8 cellular contexts compared by ENCODE assay signal in the genomic region with DNA sequence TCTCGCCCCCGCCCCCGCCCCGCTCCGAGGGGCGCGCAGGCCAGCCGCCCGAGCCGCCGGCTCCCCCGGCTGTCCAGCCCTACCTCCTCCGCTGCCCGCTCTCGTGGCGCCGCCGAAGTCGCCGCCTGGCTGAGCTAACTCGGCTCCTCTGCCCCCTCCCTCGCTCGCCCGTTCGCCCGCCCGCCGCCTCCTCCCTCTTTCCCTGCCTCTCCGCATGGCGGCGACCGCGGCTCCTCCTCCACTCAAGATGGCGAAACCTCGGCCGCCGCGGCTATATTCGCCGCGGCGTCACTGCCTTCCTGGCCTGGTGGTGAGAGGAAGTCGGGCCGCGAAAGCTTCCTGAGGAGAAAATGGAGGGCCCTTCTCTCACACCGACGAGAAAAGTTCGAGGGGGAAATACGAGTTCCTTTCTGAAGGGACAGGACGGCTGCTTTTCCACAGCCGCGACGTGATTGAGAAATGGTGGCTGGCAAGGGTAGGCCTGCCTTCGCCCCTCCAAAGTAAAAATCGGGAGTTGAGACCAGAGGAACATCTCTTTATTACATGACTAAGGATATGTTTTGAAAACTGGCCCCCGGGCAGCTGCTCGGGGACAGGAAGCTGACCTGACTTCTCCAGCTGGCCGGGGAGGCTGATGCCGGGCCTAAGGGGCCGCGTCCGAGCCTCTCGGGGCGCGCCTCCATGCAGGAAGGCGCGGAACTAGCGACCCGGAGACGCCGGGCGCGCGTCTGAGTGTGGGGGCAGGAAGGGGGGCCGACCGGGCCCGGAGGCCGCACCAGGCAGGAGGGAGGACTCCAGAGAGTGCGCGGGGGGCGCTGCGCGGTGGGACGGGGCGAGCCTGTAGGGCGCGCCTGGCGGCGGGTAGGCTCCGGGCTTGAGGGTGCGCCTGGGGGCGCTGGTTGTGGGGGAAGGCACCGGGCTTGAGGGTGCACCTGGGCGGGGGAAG. TPM values are rescaled to one million over a fixed set of nuclear protein-coding genes. Genes with fewer than 3 reads are reported as not detected.
DNase-seq lines count a peak whose midpoint lies in the region; ATAC-seq and TF ChIP-seq lines count a peak whose summit lies in the region.

Gene DDX6 (minus strand): TSS at position 150 of the 946 bp plus-strand sequence. CDS start 4,913 bp downstream, outside the sequence.

- POLR2A ChIA-PET in CD4-positive, alpha-beta T cell (lab: Charles Lee) = interaction anchor here (0.6 to 7.9 kb wide), 52 partner anchors 9 to 355 kb away, joined by 3 to 245 read pairs (median 6); partner anchors contain the start of genes BCL9L, C2CD2L, HINFP and HYOU1
- POLR2A ChIA-PET in PC-9 (lab: Charles Lee; ENCODE audit: unreplicated experiment) = interaction anchor here (0.5 to 1.3 kb wide), 5 partner anchors 29 to 208 kb away, joined by 3 to 22 read pairs (median 4); no protein-coding TSS in a partner anchor

- CTCF ChIA-PET in CD4-positive, alpha-beta T cell (lab: Charles Lee) = interaction anchor here (0.7 to 3.3 kb wide), 24 partner anchors 11 to 165 kb away, joined by 3 to 14 read pairs (median 5); partner anchors contain the start of genes BCL9L, CXCR5 and UPK2
- CTCF ChIA-PET in PC-9 (lab: Charles Lee) = interaction anchor here (0.5 to 1.0 kb wide), 4 partner anchors 31 to 415 kb away, joined by 3 to 7 read pairs (median 6); partner anchors contain the start of gene CBL

- peak within 1 kb of the TSS; percentile 97 for H3K4me2 ChIP-seq in PC-9

- no peaks in the 10 kb centered on the region for H3K27me3 Mint-ChIP-seq in CD4-positive, alpha-beta T cell
- no peaks in the 10 kb centered on the region for H3K27me3 Mint-ChIP-seq in IgD-negative memory B cell
- H3K27me3 Mint-ChIP-seq in activated T-cell treated with anti-CD3 and anti-CD28 coated beads, Interleukin-2, amount 50 U/mL, for 24 hours = no peaks in the 10 kb centered on the region

- H3K4me3 ChIP-seq in PC-9 (peak within 1 kb of the TSS; percentile 98), mucosa of stomach (ENCODE audit: low read length) (peak within 1 kb of the TSS; percentile 95)

- H3K9me3 ChIP-seq in CD4-positive, alpha-beta T cell (ENCODE audit: control insufficient read depth, low read length) = no peaks in the 10 kb centered on the region
- no peaks in the 10 kb centered on the region for H3K9me3 ChIP-seq in PC-9 (ENCODE audit: insufficient read depth, low read depth)
- H3K9me3 ChIP-seq in mucosa of stomach (ENCODE audit: control insufficient read depth, low read length) = no peaks in the 10 kb centered on the region

- peak within 1 kb of the TSS; percentile 95 for H3K27ac Mint-ChIP-seq in CD4-positive, alpha-beta T cell
- H3K27ac Mint-ChIP-seq in IgD-negative memory B cell = peak within 1 kb of the TSS; percentile 96 to 100 (median 99)
- H3K27ac Mint-ChIP-seq in activated T-cell treated with anti-CD3 and anti-CD28 coated beads, Interleukin-2, amount 50 U/mL, for 24 hours = peak within 1 kb of the TSS; percentile 98

- intact Hi-C loops in CD4-positive, alpha-beta T cell (cut with DNase I, micrococcal nuclease) = loop anchor here (2.0 to 5.0 kb wide), 5 partner anchors 86 to 136 kb away; no protein-coding TSS in a partner anchor
- intact Hi-C loops in PC-9 (cut with micrococcal nuclease; ENCODE audit: unreplicated experiment) = loop anchor here (2.0 kb wide), 2 partner anchors 116 to 138 kb away; no protein-coding TSS in a partner anchor

- peak; percentile 87 to 92 (median 90) for DNase-seq in CD4-positive, alpha-beta T cell
- DNase-seq in PC-9 = peak; percentile 73 to 85
- peak; percentile 93 for DNase-seq in activated T-cell treated with anti-CD3 and anti-CD28 coated beads, Interleukin-2, amount 50 U/mL, for 24 hours
- peak; percentile 89 to 95 for DNase-seq in erythroblast (lab: John Stamatoyannopoulos, UW)
- DNase-seq in stimulated activated CD8-positive, alpha-beta memory T cell treated with anti-CD3 and anti-CD28 coated beads, Interleukin-4, amount 100 ng/mL, for 4 hours (ENCODE audit: low read depth in 2 of 2, low spot score in 1 of 2) = peak; percentile 70 to 76

- TF ChIP-seq CTCF in CD4-positive, alpha-beta T cell (IDR thresholded peaks at IDR 0.05) = no peak
- TF ChIP-seq CTCF in PC-9 (conservative IDR thresholded peaks at IDR 0.05) = peak; percentile 53

- peaks cover 23% of the 10 kb centered on the region; the same call in 1 of the 2 replicates for H3F3A ChIP-seq in PC-9 (ENCODE audit: insufficient read depth, low read depth)

- peaks cover 44% of the 10 kb centered on the region for H3K79me2 ChIP-seq in PC-9 (ENCODE audit: low read depth)

- H3K36me3 ChIP-seq in PC-9 (ENCODE audit: low read depth) (peaks cover under 1% of the 10 kb centered on the region; the same call in 1 of the 2 replicates), mucosa of stomach (ENCODE audit: control insufficient read depth, insufficient read depth, low read length) (no peaks in the 10 kb centered on the region)

- peaks cover 58% of the 10 kb centered on the region for H3K36me3 Mint-ChIP-seq in CD4-positive, alpha-beta T cell (ENCODE audit: low read depth)
- H3K36me3 Mint-ChIP-seq in IgD-negative memory B cell = peaks cover 10% of the 10 kb centered on the region
- peaks cover 51% of the 10 kb centered on the region for H3K36me3 Mint-ChIP-seq in activated T-cell treated with anti-CD3 and anti-CD28 coated beads, Interleukin-2, amount 50 U/mL, for 24 hours (ENCODE audit: low read depth)

- no peaks in the 10 kb centered on the region for H3K27me3 ChIP-seq in CD4-positive, alpha-beta T cell (ENCODE audit: control insufficient read depth, insufficient read depth, low read length)
- H3K27me3 ChIP-seq in PC-9 (ENCODE audit: insufficient read depth, low read depth) (no peaks in the 10 kb centered on the region), mucosa of stomach (ENCODE audit: control insufficient read depth, insufficient read depth, low read length) (no peaks in the 10 kb centered on the region)

- peaks cover 20% of the 10 kb centered on the region for H3K4me1 ChIP-seq in PC-9 (replicated peaks; ENCODE audit: insufficient read depth)
- H3K4me1 ChIP-seq in mucosa of stomach (ENCODE audit: control insufficient read depth, insufficient read depth, low read length) = peaks cover 14% of the 10 kb centered on the region

- ATAC-seq in CD4-positive, alpha-beta T cell (ENCODE audit: poor library complexity) = peak; percentile 61
- peak; percentile 51 for ATAC-seq in GM21360 (IDR thresholded peaks at IDR 0.05; ENCODE audit: unreplicated experiment)

- no peaks in the 10 kb centered on the region for H3K9me2 ChIP-seq in PC-9 (ENCODE audit: insufficient read depth)

- no peaks in the 10 kb centered on the region for H3K9me3 Mint-ChIP-seq in CD4-positive, alpha-beta T cell
- no peaks in the 10 kb centered on the region for H3K9me3 Mint-ChIP-seq in IgD-negative memory B cell
- no peaks in the 10 kb centered on the region for H3K9me3 Mint-ChIP-seq in activated T-cell treated with anti-CD3 and anti-CD28 coated beads, Interleukin-2, amount 50 U/mL, for 24 hours

- H4K20me1 ChIP-seq in PC-9 (ENCODE audit: insufficient read depth) = peaks cover 37% of the 10 kb centered on the region

- H3K27ac ChIP-seq in CD4-positive, alpha-beta T cell (ENCODE audit: low read depth, low read length) = peak within 1 kb of the TSS; percentile 94
- H3K27ac ChIP-seq in PC-9 = peak within 1 kb of the TSS; percentile 85

- peaks cover 26% of the 10 kb centered on the region for H3K4me1 Mint-ChIP-seq in CD4-positive, alpha-beta T cell (ENCODE audit: low read depth)
- peaks cover 13 to 18% (median 15%) of the 10 kb centered on the region in 3 donors for H3K4me1 Mint-ChIP-seq in IgD-negative memory B cell
- peaks cover 25% of the 10 kb centered on the region for H3K4me1 Mint-ChIP-seq in activated T-cell treated with anti-CD3 and anti-CD28 coated beads, Interleukin-2, amount 50 U/mL, for 24 hours (ENCODE audit: low read depth)

- H3K4me3 Mint-ChIP-seq in CD4-positive, alpha-beta T cell = peak within 1 kb of the TSS; percentile 96
- peak within 1 kb of the TSS; percentile 97 to 99 (median 99) for H3K4me3 Mint-ChIP-seq in IgD-negative memory B cell
- H3K4me3 Mint-ChIP-seq in activated T-cell treated with anti-CD3 and anti-CD28 coated beads, Interleukin-2, amount 50 U/mL, for 24 hours = peak within 1 kb of the TSS; percentile 97

- peak; percentile 89 for TF ChIP-seq POLR2A in erythroblast (IDR thresholded peaks at IDR 0.05; ENCODE audit: low read length)

- H2AFZ ChIP-seq in PC-9 = peak within 1 kb of the TSS; percentile 100

- peak within 1 kb of the TSS; percentile 100 for H3K9ac ChIP-seq in mucosa of stomach (ENCODE audit: low read length)

- BruUV-seq in PC-9 (replicated peaks; lab: Mats Ljungman, UMichigan) = TSS peak; percentile 74

RNA-seq across cellular contexts. Expression of gene DDX6, which starts in this region (rescaled TPM):
- total RNA-seq in CD4-positive, alpha-beta T cell = 100 to 1,000 TPM; 341 to 355 TPM
- 81.9 TPM for polyA plus RNA-seq in IgD-negative memory B cell
- 73.1 and 84.4 TPM in 2 replicates for total RNA-seq in PC-9 (2021)

Comparison
In these comparisons a context has a peak if more than half of its experiments do, and no peak if none do; other contexts are left out.
1. Peak in every context shown above with its lines: DNase-seq, ATAC-seq, H3K4me3 ChIP-seq and H3K27ac ChIP-seq.